ENCODE assay signal across 18 cellular contexts in genomic region chr12:110676171-110676570, GRCh38. TPM values are rescaled to one million over a fixed set of nuclear protein-coding genes. Genes with fewer than 3 reads are reported as not detected.
DNase-seq lines count a peak whose midpoint lies in the region; ATAC-seq and TF ChIP-seq lines count a peak whose summit lies in the region.
"Had no signal": no experiment of that assay in that cellular context is flagged by ENCODE, and none has a peak within 500 bp of the region (broad histone marks: within the 10 kb centered on the region; RNA-seq: fewer than 3 reads in every experiment).

No MANE protein-coding gene starts in this region.

- H3K36me3 Mint-ChIP-seq in activated CD8-positive, alpha-beta T cell treated with anti-CD3 and anti-CD28 coated beads, Interleukin-2, amount 10 ng/mL, durations not matched to agents 7 days and 5 days (ENCODE audit: low read depth) = peaks cover 59% of the 10 kb centered on the region
- H3K36me3 Mint-ChIP-seq in activated CD8-positive, alpha-beta T cell treated with anti-CD3 and anti-CD28 coated beads for 36 hours (ENCODE audit: low read depth) = peaks cover 36% of the 10 kb centered on the region
- peaks cover 4% of the 10 kb centered on the region for H3K36me3 Mint-ChIP-seq in central memory CD8-positive, alpha-beta T cell (ENCODE audit: insufficient read depth)
- H3K36me3 Mint-ChIP-seq in type B pancreatic cell = no peaks in the 10 kb centered on the region

- H3K27me3 ChIP-seq in neutrophil (no peaks in the 10 kb centered on the region), aorta (ENCODE audit: control insufficient read depth in 1 of 2, insufficient read depth in 2 of 2, low read length in 1 of 2) (no peaks in the 10 kb centered on the region)

- H3K4me1 ChIP-seq in neutrophil (ENCODE audit: control insufficient read depth in 1 of 2, insufficient read depth in 1 of 2, low read depth in 1 of 2, low read length in 1 of 2) (peaks cover 21 to 28% of the 10 kb centered on the region in 2 experiments), aorta (ENCODE audit: control insufficient read depth in 1 of 2, insufficient read depth in 2 of 2, low read length in 2 of 2) (no peaks in the 10 kb centered on the region)

- no peak for DNase-seq in activated CD8-positive, alpha-beta T cell treated with anti-CD3 and anti-CD28 coated beads, Interleukin-2, amount 10 ng/mL, durations not matched to agents 7 days and 5 days
- no peak for DNase-seq in activated CD8-positive, alpha-beta T cell treated with anti-CD3 and anti-CD28 coated beads for 36 hours
- DNase-seq in central memory CD8-positive, alpha-beta T cell (ENCODE audit: low spot score in 2 of 2) = no peak
- DNase-seq in type B pancreatic cell (ENCODE audit: extremely low spot score, unreplicated experiment) = no peak
- no peak for DNase-seq in aorta
- DNase-seq: CD4-positive, alpha-beta memory T cell; EL; GOT3; KBM-7; NCI-H1694 treated with DMSO at 0.1 percent for 48 hours; NCI-H748 treated with DMSO at 0.1 percent for 48 hours; NK-92 treated with Interleukin-12 subunit alpha and Interleukin-12 subunit beta, amount 100 ng/mL, for 24 hours; Right ventricle myocardium superior had no signal

- WGBS in aorta, 2 donors = 63 to 72% methylated on average over 4 of the region's 4 CpGs

- intact Hi-C loops in activated CD8-positive, alpha-beta T cell treated with anti-CD3 and anti-CD28 coated beads for 36 hours (cut with micrococcal nuclease) = no loop called here
- intact Hi-C loops in aorta (cut with DNase I) = no loop called here

- POLR2A ChIA-PET in activated CD8-positive, alpha-beta T cell treated with anti-CD3 and anti-CD28 coated beads, Interleukin-2, amount 10 ng/mL, durations not matched to agents 7 days and 5 days (lab: Charles Lee) = interaction anchor here (0.6 to 1.2 kb wide), 2 partner anchors 16 to 63 kb away, joined by 3 to 4 read pairs; no protein-coding TSS in a partner anchor
- POLR2A ChIA-PET in activated CD8-positive, alpha-beta T cell treated with anti-CD3 and anti-CD28 coated beads for 36 hours (lab: Charles Lee) = no interaction called here

- CTCF ChIA-PET in activated CD8-positive, alpha-beta T cell treated with anti-CD3 and anti-CD28 coated beads, Interleukin-2, amount 10 ng/mL, durations not matched to agents 7 days and 5 days (lab: Charles Lee) = interaction anchor here (0.8 kb wide), 1 partner anchor 12 kb away, joined by 3 read pairs; no protein-coding TSS in a partner anchor
- CTCF ChIA-PET in activated CD8-positive, alpha-beta T cell treated with anti-CD3 and anti-CD28 coated beads for 36 hours (lab: Charles Lee) = no interaction called here

- H3K4me3 Mint-ChIP-seq in activated CD8-positive, alpha-beta T cell treated with anti-CD3 and anti-CD28 coated beads, Interleukin-2, amount 10 ng/mL, durations not matched to agents 7 days and 5 days = no peak overlapping the region
- H3K4me3 Mint-ChIP-seq in activated CD8-positive, alpha-beta T cell treated with anti-CD3 and anti-CD28 coated beads for 36 hours = no peak overlapping the region
- H3K4me3 Mint-ChIP-seq in central memory CD8-positive, alpha-beta T cell = no peak overlapping the region
- no peak overlapping the region for H3K4me3 Mint-ChIP-seq in type B pancreatic cell
- H3K4me3 Mint-ChIP-seq: CD4-positive, alpha-beta memory T cell had no signal

- H3K36me3 ChIP-seq in neutrophil = peaks cover 32% of the 10 kb centered on the region
- no peaks in the 10 kb centered on the region for H3K36me3 ChIP-seq in aorta (ENCODE audit: control insufficient read depth in 1 of 2, insufficient read depth in 2 of 2, low read length in 1 of 2)

- no peak overlapping the region for H3K4me3 ChIP-seq in neutrophil (ENCODE audit: low read depth in 1 of 2, low read length in 1 of 2)
- H3K4me3 ChIP-seq in aorta (ENCODE audit: low read length in 2 of 2) = no peak overlapping the region

- no peak for ATAC-seq in activated CD8-positive, alpha-beta T cell treated with anti-CD3 and anti-CD28 coated beads, Interleukin-2, amount 10 ng/mL, durations not matched to agents 7 days and 5 days
- ATAC-seq in activated CD8-positive, alpha-beta T cell treated with anti-CD3 and anti-CD28 coated beads for 36 hours = no peak
- ATAC-seq in GM18505 (IDR thresholded peaks at IDR 0.05; ENCODE audit: unreplicated experiment) (no peak), HG02759 (IDR thresholded peaks at IDR 0.05; ENCODE audit: unreplicated experiment) (no peak), aorta (ENCODE audit: low FRiP score) (no peak)
- no peak for ATAC-seq in central memory CD8-positive, alpha-beta T cell (replicated peaks; ENCODE audit: extremely low read depth, poor library complexity, severe bottlenecking)
- ATAC-seq: HCT116 had no signal

- TF ChIP-seq CTCF in activated CD8-positive, alpha-beta T cell treated with anti-CD3 and anti-CD28 coated beads for 36 hours (IDR thresholded peaks at IDR 0.05) = no peak
- TF ChIP-seq CTCF in neutrophil (IDR thresholded peaks at IDR 0.05) = no peak
- no peak for TF ChIP-seq CTCF in type B pancreatic cell (conservative IDR thresholded peaks at IDR 0.05)

- TF ChIP-seq POLR2A in GM18505 (IDR thresholded peaks at IDR 0.05; ENCODE audit: borderline replicate concordance, extremely low read depth, insufficient read depth, insufficient read length) = peak; percentile 13

- H3K27ac ChIP-seq in neutrophil = peak overlapping the region; percentile 30
- H3K27ac ChIP-seq in aorta (ENCODE audit: low read depth in 1 of 2, low read length in 2 of 2) = no peak overlapping the region
- H3K27ac ChIP-seq: 22Rv1 had no signal

- H3K4me1 Mint-ChIP-seq in activated CD8-positive, alpha-beta T cell treated with anti-CD3 and anti-CD28 coated beads, Interleukin-2, amount 10 ng/mL, durations not matched to agents 7 days and 5 days (ENCODE audit: low read depth) = peaks cover 69% of the 10 kb centered on the region
- H3K4me1 Mint-ChIP-seq in activated CD8-positive, alpha-beta T cell treated with anti-CD3 and anti-CD28 coated beads for 36 hours (ENCODE audit: low read depth) = peaks cover 50% of the 10 kb centered on the region
- peaks cover 36% of the 10 kb centered on the region for H3K4me1 Mint-ChIP-seq in central memory CD8-positive, alpha-beta T cell
- H3K4me1 Mint-ChIP-seq in type B pancreatic cell (ENCODE audit: unreplicated experiment) = no peaks in the 10 kb centered on the region

- H3K27ac Mint-ChIP-seq in activated CD8-positive, alpha-beta T cell treated with anti-CD3 and anti-CD28 coated beads, Interleukin-2, amount 10 ng/mL, durations not matched to agents 7 days and 5 days = peak overlapping the region; percentile 88
- no peak overlapping the region for H3K27ac Mint-ChIP-seq in activated CD8-positive, alpha-beta T cell treated with anti-CD3 and anti-CD28 coated beads for 36 hours
- peak overlapping the region; percentile 87 for H3K27ac Mint-ChIP-seq in central memory CD8-positive, alpha-beta T cell (ENCODE audit: low read depth)
- H3K27ac Mint-ChIP-seq in type B pancreatic cell = no peak overlapping the region

- H3K9me3 ChIP-seq in neutrophil = no peaks in the 10 kb centered on the region
- H3K9me3 ChIP-seq in aorta (ENCODE audit: control insufficient read depth, low read length) = no peaks in the 10 kb centered on the region

- no peaks in the 10 kb centered on the region for H3K27me3 Mint-ChIP-seq in activated CD8-positive, alpha-beta T cell treated with anti-CD3 and anti-CD28 coated beads, Interleukin-2, amount 10 ng/mL, durations not matched to agents 7 days and 5 days (ENCODE audit: low read depth)
- H3K27me3 Mint-ChIP-seq in activated CD8-positive, alpha-beta T cell treated with anti-CD3 and anti-CD28 coated beads for 36 hours = no peaks in the 10 kb centered on the region
- H3K27me3 Mint-ChIP-seq in central memory CD8-positive, alpha-beta T cell = no peaks in the 10 kb centered on the region
- H3K27me3 Mint-ChIP-seq in type B pancreatic cell = no peaks in the 10 kb centered on the region
- H3K27me3 Mint-ChIP-seq: CD4-positive, alpha-beta memory T cell had no signal

- H3K9me3 Mint-ChIP-seq in activated CD8-positive, alpha-beta T cell treated with anti-CD3 and anti-CD28 coated beads, Interleukin-2, amount 10 ng/mL, durations not matched to agents 7 days and 5 days (ENCODE audit: insufficient read depth) = peaks cover 9% of the 10 kb centered on the region
- H3K9me3 Mint-ChIP-seq in activated CD8-positive, alpha-beta T cell treated with anti-CD3 and anti-CD28 coated beads for 36 hours = peaks cover 10% of the 10 kb centered on the region
- no peaks in the 10 kb centered on the region for H3K9me3 Mint-ChIP-seq in central memory CD8-positive, alpha-beta T cell
- H3K9me3 Mint-ChIP-seq in type B pancreatic cell = no peaks in the 10 kb centered on the region

RNA-seq across cellular contexts. Expression of gene HVCN1, which starts 12.7 kb away (rescaled TPM):
- total RNA-seq in activated CD8-positive, alpha-beta T cell treated with anti-CD3 and anti-CD28 coated beads, Interleukin-2, amount 10 ng/mL, durations not matched to agents 7 days and 5 days = 10 to 100 TPM; 28.6 to 30.8 TPM
- 10 to 100 TPM; 23.0 to 24.2 TPM for total RNA-seq in activated CD8-positive, alpha-beta T cell treated with anti-CD3 and anti-CD28 coated beads for 36 hours
- total RNA-seq in type B pancreatic cell (ENCODE audit: low replicate concordance) (0.64 and 3.1 TPM in 2 replicates), aorta (10 to 100 TPM in 1 of 2 donors, 1 to 10 TPM in 1; 4.1 to 10.1 TPM)
- polyA plus RNA-seq in aorta = 1 to 10 TPM; 6.0 to 8.6 TPM

Comparison
In these comparisons a context has a peak if more than half of its experiments do, and no peak if none do; other contexts are left out.
1. H3K27ac Mint-ChIP-seq: peak in activated CD8-positive, alpha-beta T cell treated with anti-CD3 and anti-CD28 coated beads, Interleukin-2, amount 10 ng/mL, durations not matched to agents 7 days and 5 days (single experiment) and central memory CD8-positive, alpha-beta T cell (single experiment); none in activated CD8-positive, alpha-beta T cell treated with anti-CD3 and anti-CD28 coated beads for 36 hours (single experiment) and type B pancreatic cell (single experiment).